Comparison of ENCODE assay signal across 2 cellular contexts in the genomic region with DNA sequence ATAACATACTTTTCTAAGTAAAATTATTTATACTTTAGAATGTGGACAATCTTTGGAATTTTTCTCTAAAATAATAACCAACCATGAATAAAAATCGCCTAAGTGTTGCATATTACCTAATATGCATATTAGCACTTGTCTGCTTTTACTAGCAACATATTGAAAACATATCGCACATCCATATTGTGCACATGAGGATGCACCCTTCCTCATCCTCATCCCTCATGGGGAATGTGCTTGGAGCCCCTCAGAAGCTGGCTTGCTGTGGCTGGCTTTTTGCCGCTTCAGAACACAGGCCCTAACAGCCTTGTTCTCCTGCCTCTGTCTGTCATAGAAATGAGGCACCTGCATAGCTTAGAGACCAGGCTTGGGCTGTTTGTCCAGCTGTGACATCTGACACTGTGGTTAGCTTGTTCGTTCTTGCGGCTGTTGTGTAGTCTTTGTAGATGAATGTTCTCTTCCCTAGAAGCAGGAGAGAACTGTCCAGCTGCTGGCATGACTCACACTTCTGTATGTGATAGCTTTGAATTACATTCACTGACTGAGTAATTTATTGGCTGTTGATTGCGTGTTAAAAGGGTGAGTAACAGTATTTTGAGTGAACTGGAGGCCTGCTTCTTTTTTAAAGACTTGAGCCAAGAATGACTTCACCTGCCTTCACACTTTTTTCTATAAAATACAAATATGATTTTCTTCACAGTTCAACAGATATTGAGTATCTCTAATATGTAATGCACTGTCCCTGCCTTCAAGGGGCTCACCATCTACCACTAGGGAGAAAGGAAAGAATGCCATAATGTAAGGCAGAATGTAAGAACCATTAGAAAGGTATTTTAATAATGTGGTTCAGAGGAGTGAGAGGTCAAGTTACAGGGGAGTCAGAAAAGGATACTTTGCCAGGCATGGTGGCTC.
TF ChIP-seq lines count a peak whose summit lies in the region.

No MANE protein-coding gene starts in this region.

TF ChIP-seq in K562, 482 proteins besides CTCF, POLR2A, EP300 and RAD21 (continued from another document and continues in another):
- TF ChIP-seq NFIX (CRISPR knock-in tag; IDR thresholded peaks at IDR 0.05; ENCODE audit: low read depth) (no peak), MAZ (CRISPR knock-in tag; conservative IDR thresholded peaks at IDR 0.05 in 1 of 2, IDR thresholded peaks at IDR 0.05 in 1 of 2) (peak; percentile 39 to 62; a peak in 1 of 4 replicates), PTBP1 (IDR thresholded peaks at IDR 0.05; ENCODE audit: low read depth, low read length) (no peak), ZNF436 (CRISPR knock-in tag; IDR thresholded peaks at IDR 0.05) (no peak), ZNF408 (CRISPR knock-in tag; IDR thresholded peaks at IDR 0.05; ENCODE audit: low read depth) (no peak), PHB (CRISPR knock-in tag; IDR thresholded peaks at IDR 0.05) (no peak), ZSCAN29 (IDR thresholded peaks at IDR 0.05) (no peak), TCF3 (CRISPR knock-in tag; IDR thresholded peaks at IDR 0.05) (peak; percentile 93), RBBP5 (IDR thresholded peaks at IDR 0.05; ENCODE audit: borderline replicate concordance, insufficient read depth, low read length, poor library complexity, severe bottlenecking) (no peak), MAFG (tag; conservative IDR thresholded peaks at IDR 0.05) (peak; percentile 46; the same call in 1 of the 2 replicates), PCBP2 (IDR thresholded peaks at IDR 0.05; ENCODE audit: low read depth, low read length, poor library complexity, severe bottlenecking) (no peak), JUND (IDR thresholded peaks at IDR 0.05; ENCODE audit: borderline replicate concordance, low read depth, low read length) (peak; percentile 98), JUND (tag; IDR thresholded peaks at IDR 0.05; ENCODE audit: borderline replicate concordance, low read depth, low read length) (peak; percentile 98), BCL6 (CRISPR knock-in tag; IDR thresholded peaks at IDR 0.05) (no peak)
- TF ChIP-seq, protein P1, sequence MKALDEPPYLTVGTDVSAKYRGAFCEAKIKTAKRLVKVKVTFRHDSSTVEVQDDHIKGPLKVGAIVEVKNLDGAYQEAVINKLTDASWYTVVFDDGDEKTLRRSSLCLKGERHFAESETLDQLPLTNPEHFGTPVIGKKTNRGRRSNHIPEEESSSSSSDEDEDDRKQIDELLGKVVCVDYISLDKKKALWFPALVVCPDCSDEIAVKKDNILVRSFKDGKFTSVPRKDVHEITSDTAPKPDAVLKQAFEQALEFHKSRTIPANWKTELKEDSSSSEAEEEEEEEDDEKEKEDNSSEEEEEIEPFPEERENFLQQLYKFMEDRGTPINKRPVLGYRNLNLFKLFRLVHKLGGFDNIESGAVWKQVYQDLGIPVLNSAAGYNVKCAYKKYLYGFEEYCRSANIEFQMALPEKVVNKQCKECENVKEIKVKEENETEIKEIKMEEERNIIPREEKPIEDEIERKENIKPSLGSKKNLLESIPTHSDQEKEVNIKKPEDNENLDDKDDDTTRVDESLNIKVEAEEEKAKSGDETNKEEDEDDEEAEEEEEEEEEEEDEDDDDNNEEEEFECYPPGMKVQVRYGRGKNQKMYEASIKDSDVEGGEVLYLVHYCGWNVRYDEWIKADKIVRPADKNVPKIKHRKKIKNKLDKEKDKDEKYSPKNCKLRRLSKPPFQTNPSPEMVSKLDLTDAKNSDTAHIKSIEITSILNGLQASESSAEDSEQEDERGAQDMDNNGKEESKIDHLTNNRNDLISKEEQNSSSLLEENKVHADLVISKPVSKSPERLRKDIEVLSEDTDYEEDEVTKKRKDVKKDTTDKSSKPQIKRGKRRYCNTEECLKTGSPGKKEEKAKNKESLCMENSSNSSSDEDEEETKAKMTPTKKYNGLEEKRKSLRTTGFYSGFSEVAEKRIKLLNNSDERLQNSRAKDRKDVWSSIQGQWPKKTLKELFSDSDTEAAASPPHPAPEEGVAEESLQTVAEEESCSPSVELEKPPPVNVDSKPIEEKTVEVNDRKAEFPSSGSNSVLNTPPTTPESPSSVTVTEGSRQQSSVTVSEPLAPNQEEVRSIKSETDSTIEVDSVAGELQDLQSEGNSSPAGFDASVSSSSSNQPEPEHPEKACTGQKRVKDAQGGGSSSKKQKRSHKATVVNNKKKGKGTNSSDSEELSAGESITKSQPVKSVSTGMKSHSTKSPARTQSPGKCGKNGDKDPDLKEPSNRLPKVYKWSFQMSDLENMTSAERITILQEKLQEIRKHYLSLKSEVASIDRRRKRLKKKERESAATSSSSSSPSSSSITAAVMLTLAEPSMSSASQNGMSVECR (CRISPR knock-in tag; IDR thresholded peaks at IDR 0.05), result peak; percentile 87
- TF ChIP-seq, protein P2, sequence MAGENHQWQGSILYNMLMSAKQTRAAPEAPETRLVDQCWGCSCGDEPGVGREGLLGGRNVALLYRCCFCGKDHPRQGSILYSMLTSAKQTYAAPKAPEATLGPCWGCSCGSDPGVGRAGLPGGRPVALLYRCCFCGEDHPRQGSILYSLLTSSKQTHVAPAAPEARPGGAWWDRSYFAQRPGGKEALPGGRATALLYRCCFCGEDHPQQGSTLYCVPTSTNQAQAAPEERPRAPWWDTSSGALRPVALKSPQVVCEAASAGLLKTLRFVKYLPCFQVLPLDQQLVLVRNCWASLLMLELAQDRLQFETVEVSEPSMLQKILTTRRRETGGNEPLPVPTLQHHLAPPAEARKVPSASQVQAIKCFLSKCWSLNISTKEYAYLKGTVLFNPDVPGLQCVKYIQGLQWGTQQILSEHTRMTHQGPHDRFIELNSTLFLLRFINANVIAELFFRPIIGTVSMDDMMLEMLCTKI (IDR thresholded peaks at IDR 0.05; ENCODE audit: partially characterized antibody), result no peak
- TF ChIP-seq, protein P3, sequence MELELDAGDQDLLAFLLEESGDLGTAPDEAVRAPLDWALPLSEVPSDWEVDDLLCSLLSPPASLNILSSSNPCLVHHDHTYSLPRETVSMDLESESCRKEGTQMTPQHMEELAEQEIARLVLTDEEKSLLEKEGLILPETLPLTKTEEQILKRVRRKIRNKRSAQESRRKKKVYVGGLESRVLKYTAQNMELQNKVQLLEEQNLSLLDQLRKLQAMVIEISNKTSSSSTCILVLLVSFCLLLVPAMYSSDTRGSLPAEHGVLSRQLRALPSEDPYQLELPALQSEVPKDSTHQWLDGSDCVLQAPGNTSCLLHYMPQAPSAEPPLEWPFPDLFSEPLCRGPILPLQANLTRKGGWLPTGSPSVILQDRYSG (tag; conservative IDR thresholded peaks at IDR 0.05; ENCODE audit: low read depth), result no peak
- TF ChIP-seq, protein P4, sequence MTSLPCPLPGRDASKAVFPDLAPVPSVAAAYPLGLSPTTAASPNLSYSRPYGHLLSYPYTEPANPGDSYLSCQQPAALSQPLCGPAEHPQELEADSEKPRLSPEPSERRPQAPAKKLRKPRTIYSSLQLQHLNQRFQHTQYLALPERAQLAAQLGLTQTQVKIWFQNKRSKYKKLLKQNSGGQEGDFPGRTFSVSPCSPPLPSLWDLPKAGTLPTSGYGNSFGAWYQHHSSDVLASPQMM (CRISPR knock-in tag; IDR thresholded peaks at IDR 0.05), result no peak
- TF ChIP-seq, protein P5, sequence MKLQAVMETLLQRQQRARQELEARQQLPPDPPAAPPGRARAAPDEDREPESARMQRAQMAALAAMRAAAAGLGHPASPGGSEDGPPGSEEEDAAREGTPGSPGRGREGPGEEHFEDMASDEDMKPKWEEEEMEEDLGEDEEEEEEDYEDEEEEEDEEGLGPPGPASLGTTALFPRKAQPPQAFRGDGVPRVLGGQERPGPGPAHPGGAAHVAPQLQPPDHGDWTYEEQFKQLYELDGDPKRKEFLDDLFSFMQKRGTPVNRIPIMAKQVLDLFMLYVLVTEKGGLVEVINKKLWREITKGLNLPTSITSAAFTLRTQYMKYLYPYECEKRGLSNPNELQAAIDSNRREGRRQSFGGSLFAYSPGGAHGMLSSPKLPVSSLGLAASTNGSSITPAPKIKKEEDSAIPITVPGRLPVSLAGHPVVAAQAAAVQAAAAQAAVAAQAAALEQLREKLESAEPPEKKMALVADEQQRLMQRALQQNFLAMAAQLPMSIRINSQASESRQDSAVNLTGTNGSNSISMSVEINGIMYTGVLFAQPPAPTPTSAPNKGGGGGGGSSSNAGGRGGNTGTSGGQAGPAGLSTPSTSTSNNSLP (IDR thresholded peaks at IDR 0.05; ENCODE audit: borderline replicate concordance, low read depth, low read length), result peak; percentile 76

TF ChIP-seq in liver, 16 proteins besides CTCF, POLR2A, EP300 and RAD21 (continued from another document):
- TF ChIP-seq, protein P6, sequence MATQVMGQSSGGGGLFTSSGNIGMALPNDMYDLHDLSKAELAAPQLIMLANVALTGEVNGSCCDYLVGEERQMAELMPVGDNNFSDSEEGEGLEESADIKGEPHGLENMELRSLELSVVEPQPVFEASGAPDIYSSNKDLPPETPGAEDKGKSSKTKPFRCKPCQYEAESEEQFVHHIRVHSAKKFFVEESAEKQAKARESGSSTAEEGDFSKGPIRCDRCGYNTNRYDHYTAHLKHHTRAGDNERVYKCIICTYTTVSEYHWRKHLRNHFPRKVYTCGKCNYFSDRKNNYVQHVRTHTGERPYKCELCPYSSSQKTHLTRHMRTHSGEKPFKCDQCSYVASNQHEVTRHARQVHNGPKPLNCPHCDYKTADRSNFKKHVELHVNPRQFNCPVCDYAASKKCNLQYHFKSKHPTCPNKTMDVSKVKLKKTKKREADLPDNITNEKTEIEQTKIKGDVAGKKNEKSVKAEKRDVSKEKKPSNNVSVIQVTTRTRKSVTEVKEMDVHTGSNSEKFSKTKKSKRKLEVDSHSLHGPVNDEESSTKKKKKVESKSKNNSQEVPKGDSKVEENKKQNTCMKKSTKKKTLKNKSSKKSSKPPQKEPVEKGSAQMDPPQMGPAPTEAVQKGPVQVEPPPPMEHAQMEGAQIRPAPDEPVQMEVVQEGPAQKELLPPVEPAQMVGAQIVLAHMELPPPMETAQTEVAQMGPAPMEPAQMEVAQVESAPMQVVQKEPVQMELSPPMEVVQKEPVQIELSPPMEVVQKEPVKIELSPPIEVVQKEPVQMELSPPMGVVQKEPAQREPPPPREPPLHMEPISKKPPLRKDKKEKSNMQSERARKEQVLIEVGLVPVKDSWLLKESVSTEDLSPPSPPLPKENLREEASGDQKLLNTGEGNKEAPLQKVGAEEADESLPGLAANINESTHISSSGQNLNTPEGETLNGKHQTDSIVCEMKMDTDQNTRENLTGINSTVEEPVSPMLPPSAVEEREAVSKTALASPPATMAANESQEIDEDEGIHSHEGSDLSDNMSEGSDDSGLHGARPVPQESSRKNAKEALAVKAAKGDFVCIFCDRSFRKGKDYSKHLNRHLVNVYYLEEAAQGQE (IDR thresholded peaks at IDR 0.05), result peak; percentile 18
